In genomic region chr2:133513893-133514292, GRCh38 we compare ENCODE assay signal across 11 cellular contexts.
"Had no signal": no experiment of that assay in that cellular context is flagged by ENCODE, and none has a peak within 500 bp of the region (broad histone marks: within the 10 kb centered on the region; RNA-seq: fewer than 3 reads in every experiment).

No MANE protein-coding gene starts in this region.

- H3K4me3 ChIP-seq: GM23248, GM23338, HAP-1 had no signal

- H3K9ac ChIP-seq: GM23248 had no signal

- H3K27ac ChIP-seq: GM23248 had no signal

- H3K4me2 ChIP-seq: GM23338 had no signal

- FAIRE-seq: H1, H54 had no signal

- H3K4me1 ChIP-seq: HAP-1 had no signal

- H3K9me3 ChIP-seq: HAP-1 had no signal

- ATAC-seq: GM23338, HCT116 had no signal

- H3K36me3 ChIP-seq: HAP-1 had no signal

- H2AFZ ChIP-seq: GM23248, GM23338 had no signal

- DNase-seq: GM23248, GOT3, H7, H9, HCEC 1CT, HFFc6 had no signal
